ENCODE assay signal across 9 cellular contexts in genomic region chr2:169716229-169716886, GRCh38. TPM values are rescaled to one million over a fixed set of nuclear protein-coding genes. Genes with fewer than 3 reads are reported as not detected.
DNase-seq lines count a peak whose midpoint lies in the region; ATAC-seq and TF ChIP-seq lines count a peak whose summit lies in the region.
"Had no signal": no experiment of that assay in that cellular context is flagged by ENCODE, and none has a peak within 500 bp of the region (broad histone marks: within the 10 kb centered on the region; RNA-seq: fewer than 3 reads in every experiment).

No MANE protein-coding gene starts in this region.

- ATAC-seq in right lobe of liver (peak; percentile 38 to 66 (median 43)), WTC11 (no peak; the same call in 1 of the 2 replicates), GM21367 (IDR thresholded peaks at IDR 0.05; ENCODE audit: unreplicated experiment) (no peak)
- no peak for ATAC-seq in stimulated activated naive CD8-positive, alpha-beta T cell treated with anti-CD3 and anti-CD28 coated beads, Interleukin-15, Interleukin-2, amounts not matched to agents 100 U/mL and 50 U/mL, for 24 hours

- H3K9me3 ChIP-seq in right lobe of liver: no peaks in the 10 kb centered on the region

- TF ChIP-seq POLR2A in right lobe of liver (IDR thresholded peaks at IDR 0.05): no peak

- no peak overlapping the region for H3K4me3 Mint-ChIP-seq in WTC11
- H3K4me3 Mint-ChIP-seq: CD4-positive, alpha-beta memory T cell had no signal

- POLR2A ChIA-PET in WTC11 (lab: Charles Lee): no interaction called here

- H3K4me1 ChIP-seq in ACC112 (ENCODE audit: control insufficient read depth, insufficient read depth, low read length, unreplicated experiment) (peaks cover 19% of the 10 kb centered on the region), right lobe of liver (peaks cover 0 to 9% (median 4%) of the 10 kb centered on the region in 4 donors)

- peak; percentile 96 for DNase-seq in HFF-Myc (ENCODE audit: extremely low read depth, low read depth)
- peak; percentile 25 for DNase-seq in astrocyte of the spinal cord (ENCODE audit: low read depth, low spot score)
- DNase-seq in right lobe of liver: peak in 1 of 3 donors; percentile 38
- no peak for DNase-seq in stimulated activated naive CD8-positive, alpha-beta T cell treated with anti-CD3 and anti-CD28 coated beads, Interleukin-15, Interleukin-2, amounts not matched to agents 100 U/mL and 50 U/mL, for 24 hours
- no peak for DNase-seq in WTC11 (ENCODE audit: low spot score)
- DNase-seq in cerebellum (ENCODE audit: low spot score): no peak
- DNase-seq: CD4-positive, alpha-beta memory T cell had no signal

- no peaks in the 10 kb centered on the region for H3K27me3 ChIP-seq in ACC112 (ENCODE audit: insufficient read depth, low read length)
- no peaks in the 10 kb centered on the region for H3K27me3 ChIP-seq in right lobe of liver

- H3K27ac Mint-ChIP-seq in WTC11: no peak overlapping the region

- H3K27ac ChIP-seq in ACC112 (ENCODE audit: low read depth, low read length) (no peak overlapping the region), right lobe of liver (peak overlapping the region in 1 of 3 donors; percentile 29)

- 37% methylated on average over 4 of the region's 12 CpGs for WGBS in right lobe of liver (ENCODE audit: insufficient coverage, low coverage, low lambda C conversion rate, missing lambda C conversion rate)

- H3K4me3 ChIP-seq in ACC112 (ENCODE audit: low read depth, low read length): peak overlapping the region; percentile 71
- no peak overlapping the region for H3K4me3 ChIP-seq in HFF-Myc (replicated peaks; ENCODE audit: low read depth, low read length)
- no peak overlapping the region for H3K4me3 ChIP-seq in astrocyte of the spinal cord (ENCODE audit: low read depth, low read length)
- peak overlapping the region; percentile 43 to 61 (median 45) for H3K4me3 ChIP-seq in right lobe of liver

- no peaks in the 10 kb centered on the region for H3K36me3 Mint-ChIP-seq in WTC11
- H3K36me3 Mint-ChIP-seq: CD4-positive, alpha-beta memory T cell had no signal

- H2AFZ ChIP-seq in ACC112 (ENCODE audit: low read length, unreplicated experiment): peak overlapping the region; percentile 46

- intact Hi-C loops in right lobe of liver (cut with DNase I): no loop called here

- no peaks in the 10 kb centered on the region for H3K27me3 Mint-ChIP-seq in WTC11 (ENCODE audit: low read depth)
- H3K27me3 Mint-ChIP-seq: CD4-positive, alpha-beta memory T cell had no signal

- in situ Hi-C loops in astrocyte of the spinal cord (cut with HindIII; ENCODE audit: low sequenced_read_pairs): no loop called here

- H3K4me1 Mint-ChIP-seq in WTC11: peaks cover 16% of the 10 kb centered on the region
- H3K4me1 Mint-ChIP-seq: CD4-positive, alpha-beta memory T cell had no signal

- no peaks in the 10 kb centered on the region for H3K36me3 ChIP-seq in ACC112 (ENCODE audit: insufficient read depth, low read length)
- H3K36me3 ChIP-seq in right lobe of liver: no peaks in the 10 kb centered on the region

- no peak for TF ChIP-seq CTCF in HFF-Myc (IDR thresholded peaks at IDR 0.05; ENCODE audit: low read depth, low read length, missing control alignments)
- TF ChIP-seq CTCF in astrocyte of the spinal cord (IDR thresholded peaks at IDR 0.05; ENCODE audit: low read depth, low read length): no peak
- no peak for TF ChIP-seq CTCF in right lobe of liver (IDR thresholded peaks at IDR 0.05)
- no peak for TF ChIP-seq CTCF in WTC11 (IDR thresholded peaks at IDR 0.05)

- no peaks in the 10 kb centered on the region for H3K79me2 ChIP-seq in ACC112 (ENCODE audit: control insufficient read depth, insufficient read depth, low read length, unreplicated experiment)

- H3K9me3 Mint-ChIP-seq in WTC11: no peaks in the 10 kb centered on the region

- CTCF ChIA-PET in WTC11 (lab: Charles Lee): interaction anchor here (1.7 kb wide), 1 partner anchor 108 kb away, joined by 3 read pairs; the partner anchor contains the start of gene METTL5

TF ChIP-seq in WTC11, 78 proteins besides CTCF, POLR2A, EP300 and RAD21:
- no peak for TF ChIP-seq FOXK1 (CRISPR knock-in tag; IDR thresholded peaks at IDR 0.05)
- TF ChIP-seq IRF1 (CRISPR knock-in tag; IDR thresholded peaks at IDR 0.05): no peak
- TF ChIP-seq ELF4 (CRISPR knock-in tag; IDR thresholded peaks at IDR 0.05; ENCODE audit: low read depth): no peak

RNA-seq across cellular contexts. Expression of gene KLHL23, which starts 17.3 kb away (rescaled TPM):
- total RNA-seq in right lobe of liver: 1 to 10 TPM; 4.7 to 6.6 (median 6.0) TPM
- 44.2 to 45.8 TPM (median 45.6 TPM) in 3 replicates for total RNA-seq in WTC11 (2021)
- 108 TPM for total RNA-seq in cerebellum

RNA-seq across cellular contexts. Expression of gene PHOSPHO2, which starts 22.1 kb away (rescaled TPM):
- total RNA-seq in right lobe of liver: 1 to 10 TPM; 1.8 to 5.6 (median 2.8) TPM
- 6.1 to 8.1 TPM (median 7.3 TPM) in 3 replicates for total RNA-seq in WTC11 (2021)
- total RNA-seq in cerebellum: 19.7 TPM

RNA-seq across cellular contexts. Expression of gene CFAP210, which starts 22.2 kb away (rescaled TPM):
- total RNA-seq in right lobe of liver (under 1 TPM in 1 of 6 experiments, not detected in 5; 0.86 TPM), WTC11 (2021) (0.20 to 0.60 TPM (median 0.25 TPM) in 3 replicates), cerebellum (1.5 TPM)
- total RNA-seq: CD4-positive, alpha-beta memory T cell had no signal

Comparison
In these comparisons a context has a peak if more than half of its experiments do, and no peak if none do; other contexts are left out.
1. H3K4me3 ChIP-seq: peak in ACC112 (single experiment) and right lobe of liver (3 of 3); none in HFF-Myc (single experiment) and astrocyte of the spinal cord (single experiment).
2. DNase-seq: peak in HFF-Myc (single experiment) and astrocyte of the spinal cord (single experiment); none in stimulated activated naive CD8-positive, alpha-beta T cell treated with anti-CD3 and anti-CD28 coated beads, Interleukin-15, Interleukin-2, amounts not matched to agents 100 U/mL and 50 U/mL, for 24 hours (single experiment), WTC11 (single experiment) and cerebellum (single experiment).
3. ATAC-seq: peak in right lobe of liver (4 of 4); none in stimulated activated naive CD8-positive, alpha-beta T cell treated with anti-CD3 and anti-CD28 coated beads, Interleukin-15, Interleukin-2, amounts not matched to agents 100 U/mL and 50 U/mL, for 24 hours (single experiment), WTC11 (single experiment) and GM21367 (single experiment).